In genomic region chr6:118606268-118606667, GRCh38 we compare ENCODE assay signal across 19 cellular contexts. TPM values are rescaled to one million over a fixed set of nuclear protein-coding genes. Genes with fewer than 3 reads are reported as not detected.
DNase-seq lines count a peak whose midpoint lies in the region; ATAC-seq and TF ChIP-seq lines count a peak whose summit lies in the region.
"Had no signal": no experiment of that assay in that cellular context is flagged by ENCODE, and none has a peak within 500 bp of the region (broad histone marks: within the 10 kb centered on the region; RNA-seq: fewer than 3 reads in every experiment).

No MANE protein-coding gene starts in this region.

- H3K27ac ChIP-seq in hepatocyte = no peak overlapping the region
- H3K27ac ChIP-seq: colonic mucosa, GM23248 had no signal

- H3K36me3 ChIP-seq in hepatocyte (replicated peaks; ENCODE audit: insufficient read depth, low read depth) = no peaks in the 10 kb centered on the region
- H3K36me3 ChIP-seq: colonic mucosa had no signal

- H3K9me3 Mint-ChIP-seq in activated T-cell treated with anti-CD3 and anti-CD28 coated beads, Interleukin-2, amount 50 U/mL, for 72 hours = peaks cover 2 to 3% of the 10 kb centered on the region in 2 donors
- H3K9me3 Mint-ChIP-seq in activated T-helper 1 cell treated with anti-CD3 and anti-CD28 coated beads, Interleukin-12 subunit alpha, Interleukin-12 subunit beta, Interleukin-2, Interleukin-4 antibody, amounts not matched to agents 30 ng/mL and 10 ng/mL and 1 ng/mL, durations not matched to agents 14 hours and 24 hours and 36 hours = peaks cover 3% of the 10 kb centered on the region
- H3K9me3 Mint-ChIP-seq in stimulated activated naive CD8-positive, alpha-beta T cell treated with anti-CD3 and anti-CD28 coated beads, Interleukin-15, Interleukin-2, amounts not matched to agents 100 ng/mL and 50 ng/mL, for 24 hours = peaks cover 3% of the 10 kb centered on the region

- peaks cover 46% of the 10 kb centered on the region for H3K79me2 ChIP-seq in hepatocyte

- no peaks in the 10 kb centered on the region for H3K27me3 Mint-ChIP-seq in activated T-cell treated with anti-CD3 and anti-CD28 coated beads, Interleukin-2, amount 50 U/mL, for 72 hours (ENCODE audit: low read depth)
- no peaks in the 10 kb centered on the region for H3K27me3 Mint-ChIP-seq in activated T-helper 1 cell treated with anti-CD3 and anti-CD28 coated beads, Interleukin-12 subunit alpha, Interleukin-12 subunit beta, Interleukin-2, Interleukin-4 antibody, amounts not matched to agents 30 ng/mL and 10 ng/mL and 1 ng/mL, durations not matched to agents 14 hours and 24 hours and 36 hours (ENCODE audit: insufficient read depth)
- no peaks in the 10 kb centered on the region for H3K27me3 Mint-ChIP-seq in stimulated activated naive CD8-positive, alpha-beta T cell treated with anti-CD3 and anti-CD28 coated beads, Interleukin-15, Interleukin-2, amounts not matched to agents 100 ng/mL and 50 ng/mL, for 24 hours
- H3K27me3 Mint-ChIP-seq: brain; CD4-positive, alpha-beta memory T cell had no signal

- H3K9me2 ChIP-seq in hepatocyte (replicated peaks; ENCODE audit: insufficient read depth) = no peaks in the 10 kb centered on the region

- no peaks in the 10 kb centered on the region for H3K27me3 ChIP-seq in hepatocyte
- H3K27me3 ChIP-seq: colonic mucosa had no signal

- H3K36me3 Mint-ChIP-seq in activated T-cell treated with anti-CD3 and anti-CD28 coated beads, Interleukin-2, amount 50 U/mL, for 72 hours (ENCODE audit: insufficient read depth in 2 of 2) = peaks cover 8 to 38% of the 10 kb centered on the region in 2 donors
- H3K36me3 Mint-ChIP-seq in activated T-helper 1 cell treated with anti-CD3 and anti-CD28 coated beads, Interleukin-12 subunit alpha, Interleukin-12 subunit beta, Interleukin-2, Interleukin-4 antibody, amounts not matched to agents 30 ng/mL and 10 ng/mL and 1 ng/mL, durations not matched to agents 14 hours and 24 hours and 36 hours (ENCODE audit: low read depth) = peaks cover 45% of the 10 kb centered on the region
- peaks cover 63% of the 10 kb centered on the region for H3K36me3 Mint-ChIP-seq in stimulated activated naive CD8-positive, alpha-beta T cell treated with anti-CD3 and anti-CD28 coated beads, Interleukin-15, Interleukin-2, amounts not matched to agents 100 ng/mL and 50 ng/mL, for 24 hours (ENCODE audit: low read depth)

- TF ChIP-seq CTCF in hepatocyte (IDR thresholded peaks at IDR 0.05; ENCODE audit: poor library complexity) = no peak

- DNase-seq in activated T-cell treated with anti-CD3 and anti-CD28 coated beads, Interleukin-2, amount 50 U/mL, for 72 hours = no peak
- DNase-seq in activated T-cell treated with anti-CD3 and anti-CD28 coated beads for 4 hours (no peak), hepatocyte (ENCODE audit: low spot score) (no peak)
- no peak for DNase-seq in activated T-helper 1 cell treated with anti-CD3 and anti-CD28 coated beads, Interleukin-12 subunit alpha, Interleukin-12 subunit beta, Interleukin-2, Interleukin-4 antibody, amounts not matched to agents 30 ng/mL and 10 ng/mL and 1 ng/mL, durations not matched to agents 14 hours and 24 hours and 36 hours (ENCODE audit: low spot score)
- DNase-seq: activated CD4-positive, alpha-beta T cell treated with anti-CD3 and anti-CD28 coated beads, Interleukin-2, amount 50 U/mL, for 48 hours; activated gamma-delta T cell treated with Interleukin-2 at 50 U/mL for 16 hours; CD4-positive, alpha-beta memory T cell; colonic mucosa; DMS79; foreskin fibroblast; GM23248; left cardiac atrium; NCI-H1436 treated with DMSO at 0.1 percent for 48 hours had no signal

- H3K4me1 Mint-ChIP-seq in activated T-cell treated with anti-CD3 and anti-CD28 coated beads, Interleukin-2, amount 50 U/mL, for 72 hours (ENCODE audit: low read depth) = peaks cover 35% of the 10 kb centered on the region
- peaks cover 38% of the 10 kb centered on the region for H3K4me1 Mint-ChIP-seq in activated T-helper 1 cell treated with anti-CD3 and anti-CD28 coated beads, Interleukin-12 subunit alpha, Interleukin-12 subunit beta, Interleukin-2, Interleukin-4 antibody, amounts not matched to agents 30 ng/mL and 10 ng/mL and 1 ng/mL, durations not matched to agents 14 hours and 24 hours and 36 hours (ENCODE audit: low read depth)
- peaks cover 54% of the 10 kb centered on the region for H3K4me1 Mint-ChIP-seq in stimulated activated naive CD8-positive, alpha-beta T cell treated with anti-CD3 and anti-CD28 coated beads, Interleukin-15, Interleukin-2, amounts not matched to agents 100 ng/mL and 50 ng/mL, for 24 hours (ENCODE audit: low read depth)
- H3K4me1 Mint-ChIP-seq: brain had no signal

- peak overlapping the region; percentile 41 for H3K27ac Mint-ChIP-seq in activated T-cell treated with anti-CD3 and anti-CD28 coated beads, Interleukin-2, amount 50 U/mL, for 72 hours
- H3K27ac Mint-ChIP-seq in activated T-helper 1 cell treated with anti-CD3 and anti-CD28 coated beads, Interleukin-12 subunit alpha, Interleukin-12 subunit beta, Interleukin-2, Interleukin-4 antibody, amounts not matched to agents 30 ng/mL and 10 ng/mL and 1 ng/mL, durations not matched to agents 14 hours and 24 hours and 36 hours = peak overlapping the region; percentile 64
- peak overlapping the region; percentile 87 for H3K27ac Mint-ChIP-seq in stimulated activated naive CD8-positive, alpha-beta T cell treated with anti-CD3 and anti-CD28 coated beads, Interleukin-15, Interleukin-2, amounts not matched to agents 100 ng/mL and 50 ng/mL, for 24 hours

- no peaks in the 10 kb centered on the region for H3K4me1 ChIP-seq in hepatocyte (ENCODE audit: insufficient read depth)
- H3K4me1 ChIP-seq: colonic mucosa had no signal

- intact Hi-C loops in activated T-helper 1 cell treated with anti-CD3 and anti-CD28 coated beads, Interleukin-12 subunit alpha, Interleukin-12 subunit beta, Interleukin-2, Interleukin-4 antibody, amounts not matched to agents 30 ng/mL and 10 ng/mL and 1 ng/mL, durations not matched to agents 14 hours and 24 hours and 36 hours (cut with micrococcal nuclease) = no loop called here

- ATAC-seq in activated T-cell treated with anti-CD3 and anti-CD28 coated beads, Interleukin-2, amount 50 U/mL, for 72 hours (replicated peaks in 1 of 2) = no peak
- ATAC-seq in GM21825 (IDR thresholded peaks at IDR 0.05; ENCODE audit: unreplicated experiment) (peak; percentile 65), HG03135 (IDR thresholded peaks at IDR 0.05; ENCODE audit: unreplicated experiment) (no peak), GM18909 (IDR thresholded peaks at IDR 0.05; ENCODE audit: poor library complexity, unreplicated experiment) (no peak)
- ATAC-seq: left cardiac atrium had no signal

- no peak overlapping the region for H3K4me3 ChIP-seq in hepatocyte
- H3K4me3 ChIP-seq: colonic mucosa, GM23248 had no signal

- no peaks in the 10 kb centered on the region for H3K9me3 ChIP-seq in hepatocyte (ENCODE audit: low read depth)
- H3K9me3 ChIP-seq: colonic mucosa had no signal

- WGBS in hepatocyte (ENCODE audit: low lambda C conversion rate, missing lambda C conversion rate) = 74% methylated on average over 3 of the region's 3 CpGs

- no peaks in the 10 kb centered on the region for H4K20me1 ChIP-seq in hepatocyte (ENCODE audit: insufficient read depth, poor library complexity, severe bottlenecking)

- peak overlapping the region; percentile 20 to 54 for H3K4me3 Mint-ChIP-seq in activated T-cell treated with anti-CD3 and anti-CD28 coated beads, Interleukin-2, amount 50 U/mL, for 72 hours
- H3K4me3 Mint-ChIP-seq in activated T-helper 1 cell treated with anti-CD3 and anti-CD28 coated beads, Interleukin-12 subunit alpha, Interleukin-12 subunit beta, Interleukin-2, Interleukin-4 antibody, amounts not matched to agents 30 ng/mL and 10 ng/mL and 1 ng/mL, durations not matched to agents 14 hours and 24 hours and 36 hours = no peak overlapping the region
- H3K4me3 Mint-ChIP-seq in stimulated activated naive CD8-positive, alpha-beta T cell treated with anti-CD3 and anti-CD28 coated beads, Interleukin-15, Interleukin-2, amounts not matched to agents 100 ng/mL and 50 ng/mL, for 24 hours = peak overlapping the region; percentile 69
- H3K4me3 Mint-ChIP-seq: brain had no signal

- no peak overlapping the region for H2AFZ ChIP-seq in hepatocyte
- H2AFZ ChIP-seq: GM23248 had no signal

- no peak overlapping the region for H3K4me2 ChIP-seq in hepatocyte

RNA-seq across cellular contexts. Expression of gene CEP85L, which starts 45.1 kb away (rescaled TPM):
- total RNA-seq in activated T-cell treated with anti-CD3 and anti-CD28 coated beads, Interleukin-2, amount 50 U/mL, for 72 hours = 10 to 100 TPM; 32.4 to 44.7 TPM
- total RNA-seq in activated T-helper 1 cell treated with anti-CD3 and anti-CD28 coated beads, Interleukin-12 subunit alpha, Interleukin-12 subunit beta, Interleukin-2, Interleukin-4 antibody, amounts not matched to agents 30 ng/mL and 10 ng/mL and 1 ng/mL, durations not matched to agents 14 hours and 24 hours and 36 hours = 50.9 and 51.4 TPM in 2 replicates
- 38.5 and 40.2 TPM in 2 replicates for total RNA-seq in hepatocyte
- 17.8 and 26.3 TPM in 2 replicates for polyA plus RNA-seq in hepatocyte

RNA-seq across cellular contexts. Expression of gene PLN, which starts 58.2 kb away (rescaled TPM):
- total RNA-seq in activated T-cell treated with anti-CD3 and anti-CD28 coated beads, Interleukin-2, amount 50 U/mL, for 72 hours = not detected
- total RNA-seq in activated T-helper 1 cell treated with anti-CD3 and anti-CD28 coated beads, Interleukin-12 subunit alpha, Interleukin-12 subunit beta, Interleukin-2, Interleukin-4 antibody, amounts not matched to agents 30 ng/mL and 10 ng/mL and 1 ng/mL, durations not matched to agents 14 hours and 24 hours and 36 hours = not detected in 2 replicates
- 0.80 TPM in 1 of 2 replicates, not detected in the other for total RNA-seq in hepatocyte
- polyA plus RNA-seq in hepatocyte = 0.40 and 0.69 TPM in 2 replicates
- total RNA-seq: CD4-positive, alpha-beta memory T cell; GM23248; LHCN-M2 had no signal
- polyA plus RNA-seq: GM23248 had no signal
